Comparison of ENCODE assay signal across 10 cellular contexts in genomic region chr3:134483195-134483890, GRCh38. TPM values are rescaled to one million over a fixed set of nuclear protein-coding genes. Genes with fewer than 3 reads are reported as not detected.
DNase-seq lines count a peak whose midpoint lies in the region; ATAC-seq and TF ChIP-seq lines count a peak whose summit lies in the region.
"Had no signal": no experiment of that assay in that cellular context is flagged by ENCODE, and none has a peak within 500 bp of the region (broad histone marks: within the 10 kb centered on the region; RNA-seq: fewer than 3 reads in every experiment).

No MANE protein-coding gene starts in this region.

- no peaks in the 10 kb centered on the region for H3K9me3 ChIP-seq in fibroblast of lung (ENCODE audit: control insufficient read depth, insufficient read depth, low read depth, low read length)
- H3K9me3 ChIP-seq: BE2C had no signal

- TF ChIP-seq CTCF in fibroblast of lung (conservative IDR thresholded peaks at IDR 0.05 in 1 of 2, IDR thresholded peaks at IDR 0.05 in 1 of 2; ENCODE audit: low read depth in 1 of 2, low read length in 2 of 2): no peak

- no peak for DNase-seq in T-helper 2 cell treated with Interferon-gamma antibody and Interleukin-4, amounts not matched to agents 5 μg/mL and 100 μg/mL, for 36 hours (ENCODE audit: low spot score)
- DNase-seq in T-helper 2 cell (no peak), SW 1271 (lab: John Stamatoyannopoulos, UW) (peak; percentile 30 to 67), fibroblast of lung (ENCODE audit: low read depth in 2 of 2) (peak; percentile 47 to 93), NCI-H2107 treated with DMSO at 0.1 percent for 48 hours (lab: John Stamatoyannopoulos, UW; ENCODE audit: unreplicated experiment) (no peak)
- DNase-seq: activated CD4-positive, CD25-positive, alpha-beta regulatory T cell treated with anti-CD3 and anti-CD28 coated beads, Interleukin-2, amount 50 U/mL, for 72 hours; BE2C had no signal

- H3K27ac ChIP-seq in fibroblast of lung (ENCODE audit: insufficient read depth, low read length): peak overlapping the region; percentile 98

- no peak for ATAC-seq in stimulated activated memory B cell treated with anti-CD40 and anti-IgM and Interleukin-4, amounts not matched to agents 10 μg/mL and 1 μg/mL and 100 μg/mL, for 72 hours
- ATAC-seq in GM18867 (IDR thresholded peaks at IDR 0.05; ENCODE audit: unreplicated experiment) (no peak), HG02973 (IDR thresholded peaks at IDR 0.05; ENCODE audit: unreplicated experiment) (no peak)

- peak overlapping the region; percentile 44 for H3K4me2 ChIP-seq in fibroblast of lung (ENCODE audit: extremely low read depth, insufficient read depth, low read length)

- H4K20me1 ChIP-seq in fibroblast of lung (ENCODE audit: control insufficient read depth, extremely low read depth, insufficient read depth, low read length): no peaks in the 10 kb centered on the region

- peaks cover 44% of the 10 kb centered on the region for H3K36me3 Mint-ChIP-seq in T-helper 2 cell treated with Interferon-gamma antibody and Interleukin-4, amounts not matched to agents 5 μg/mL and 100 μg/mL, for 36 hours (ENCODE audit: low read depth)
- peaks cover 39% of the 10 kb centered on the region for H3K36me3 Mint-ChIP-seq in stimulated activated memory B cell treated with anti-CD40 and anti-IgM and Interleukin-4, amounts not matched to agents 10 μg/mL and 1 μg/mL and 100 μg/mL, for 72 hours

- H3K4me3 Mint-ChIP-seq in T-helper 2 cell treated with Interferon-gamma antibody and Interleukin-4, amounts not matched to agents 5 μg/mL and 100 μg/mL, for 36 hours: peak overlapping the region; percentile 96
- H3K4me3 Mint-ChIP-seq in stimulated activated memory B cell treated with anti-CD40 and anti-IgM and Interleukin-4, amounts not matched to agents 10 μg/mL and 1 μg/mL and 100 μg/mL, for 72 hours: no peak overlapping the region

- peak overlapping the region in 1 of 4 experiments; percentile 18 for H3K4me3 ChIP-seq in fibroblast of lung (replicated peaks in 1 of 4; ENCODE audit: control extremely low read depth in 1 of 4, insufficient read depth in 1 of 4, low read depth in 3 of 4, low read length in 4 of 4)

- peaks cover 40% of the 10 kb centered on the region for H3K79me2 ChIP-seq in fibroblast of lung (ENCODE audit: control insufficient read depth, insufficient read depth, low read length)

- H2AFZ ChIP-seq in fibroblast of lung (ENCODE audit: low read length): no peak overlapping the region

- H3K36me3 ChIP-seq in fibroblast of lung (ENCODE audit: control insufficient read depth, insufficient read depth, low read length): peaks cover 10% of the 10 kb centered on the region

- no peaks in the 10 kb centered on the region for H3K9me3 Mint-ChIP-seq in T-helper 2 cell treated with Interferon-gamma antibody and Interleukin-4, amounts not matched to agents 5 μg/mL and 100 μg/mL, for 36 hours
- H3K9me3 Mint-ChIP-seq in stimulated activated memory B cell treated with anti-CD40 and anti-IgM and Interleukin-4, amounts not matched to agents 10 μg/mL and 1 μg/mL and 100 μg/mL, for 72 hours: no peaks in the 10 kb centered on the region

- peaks cover 20% of the 10 kb centered on the region for H3K4me1 ChIP-seq in fibroblast of lung (ENCODE audit: control insufficient read depth, extremely low read depth, insufficient read depth, low read length)
- H3K4me1 ChIP-seq: BE2C had no signal

- peaks cover 37% of the 10 kb centered on the region for H3K4me1 Mint-ChIP-seq in T-helper 2 cell treated with Interferon-gamma antibody and Interleukin-4, amounts not matched to agents 5 μg/mL and 100 μg/mL, for 36 hours (ENCODE audit: low read depth)
- peaks cover 46% of the 10 kb centered on the region for H3K4me1 Mint-ChIP-seq in stimulated activated memory B cell treated with anti-CD40 and anti-IgM and Interleukin-4, amounts not matched to agents 10 μg/mL and 1 μg/mL and 100 μg/mL, for 72 hours

- H3K27ac Mint-ChIP-seq in T-helper 2 cell treated with Interferon-gamma antibody and Interleukin-4, amounts not matched to agents 5 μg/mL and 100 μg/mL, for 36 hours: peak overlapping the region; percentile 68
- peak overlapping the region; percentile 96 for H3K27ac Mint-ChIP-seq in stimulated activated memory B cell treated with anti-CD40 and anti-IgM and Interleukin-4, amounts not matched to agents 10 μg/mL and 1 μg/mL and 100 μg/mL, for 72 hours

- no peaks in the 10 kb centered on the region for H3K27me3 Mint-ChIP-seq in T-helper 2 cell treated with Interferon-gamma antibody and Interleukin-4, amounts not matched to agents 5 μg/mL and 100 μg/mL, for 36 hours (ENCODE audit: low read depth)
- no peaks in the 10 kb centered on the region for H3K27me3 Mint-ChIP-seq in stimulated activated memory B cell treated with anti-CD40 and anti-IgM and Interleukin-4, amounts not matched to agents 10 μg/mL and 1 μg/mL and 100 μg/mL, for 72 hours

- no peaks in the 10 kb centered on the region for H3K27me3 ChIP-seq in fibroblast of lung (ENCODE audit: control insufficient read depth, insufficient read depth, low read length)
- H3K27me3 ChIP-seq: BE2C had no signal

- no peak overlapping the region for H3K9ac ChIP-seq in fibroblast of lung (ENCODE audit: insufficient read depth, low read length)

RNA-seq across cellular contexts. Expression of gene ANAPC13, which starts 2.4 kb away (rescaled TPM):
- 91.7 and 93.3 TPM in 2 replicates for total RNA-seq in fibroblast of lung
- 110 and 145 TPM in 2 replicates for polyA plus RNA-seq in fibroblast of lung
- 67.7 and 86.8 TPM in 2 replicates for polyA plus RNA-seq in fibroblast of lung (2012)
- 11.1 and 12.7 TPM in 2 replicates for polyA minus RNA-seq in fibroblast of lung (ENCODE audit: low replicate concordance)

RNA-seq across cellular contexts. Expression of gene CEP63, which starts 2.5 kb away (rescaled TPM):
- total RNA-seq in fibroblast of lung: 26.4 and 33.6 TPM in 2 replicates
- 15.5 and 22.3 TPM in 2 replicates for polyA plus RNA-seq in fibroblast of lung
- polyA plus RNA-seq in fibroblast of lung (2012): 18.1 and 24.8 TPM in 2 replicates
- 2.4 and 2.9 TPM in 2 replicates for polyA minus RNA-seq in fibroblast of lung (ENCODE audit: low replicate concordance)

Comparison
In these comparisons a context has a peak if more than half of its experiments do, and no peak if none do; other contexts are left out.
1. DNase-seq: peak in SW 1271 (2 of 2) and fibroblast of lung (2 of 2); none in T-helper 2 cell treated with Interferon-gamma antibody and Interleukin-4, amounts not matched to agents 5 μg/mL and 100 μg/mL, for 36 hours (single experiment), T-helper 2 cell (0 of 5) and NCI-H2107 treated with DMSO at 0.1 percent for 48 hours (single experiment).